1 cellular context compared by ENCODE assay signal in genomic region chr3:174330303-174330702, GRCh38.
TF ChIP-seq lines count a peak whose summit lies in the region.

No MANE protein-coding gene starts in this region.

TF ChIP-seq in SK-N-SH, 30 proteins besides CTCF, POLR2A, EP300 and RAD21 (continued from another document):
- no peak for TF ChIP-seq REST (IDR thresholded peaks at IDR 0.05; ENCODE audit: low read depth, low read length)
- TF ChIP-seq TEAD4 (IDR thresholded peaks at IDR 0.05; ENCODE audit: borderline replicate concordance, insufficient read depth) = peak; percentile 94
- TF ChIP-seq TAF1 (IDR thresholded peaks at IDR 0.05; ENCODE audit: borderline replicate concordance, low read depth, low read length) = no peak
- no peak for TF ChIP-seq RCOR1 (IDR thresholded peaks at IDR 0.05; ENCODE audit: low read length)
- TF ChIP-seq RFX5 (IDR thresholded peaks at IDR 0.05; ENCODE audit: low read length) = no peak
- TF ChIP-seq ZBTB33 (IDR thresholded peaks at IDR 0.05; ENCODE audit: borderline replicate concordance, low read depth) = peak; percentile 30; the same call in 1 of the 2 replicates
- TF ChIP-seq PBX3 (IDR thresholded peaks at IDR 0.05) = peak; percentile 83
- peak; percentile 90 for TF ChIP-seq NFIC (IDR thresholded peaks at IDR 0.05; ENCODE audit: borderline replicate concordance)
- TF ChIP-seq GABPA (IDR thresholded peaks at IDR 0.05; ENCODE audit: low read depth) = no peak
- TF ChIP-seq TCF12 (IDR thresholded peaks at IDR 0.05) = peak; percentile 82
- TF ChIP-seq NRF1 (IDR thresholded peaks at IDR 0.05; ENCODE audit: low read depth, low read length) = no peak
- no peak for TF ChIP-seq GATA2 (CRISPR knock-in tag; IDR thresholded peaks at IDR 0.05)
- TF ChIP-seq MEF2A (IDR thresholded peaks at IDR 0.05; ENCODE audit: borderline replicate concordance, low read depth) = no peak
- TF ChIP-seq EZH2phosphoT487 (IDR thresholded peaks at IDR 0.05; ENCODE audit: borderline replicate concordance, low read depth) = no peak
TF ChIP-seq in SK-N-SH: peak in this region for 10.
